14 cellular contexts compared by ENCODE assay signal in the genomic region with DNA sequence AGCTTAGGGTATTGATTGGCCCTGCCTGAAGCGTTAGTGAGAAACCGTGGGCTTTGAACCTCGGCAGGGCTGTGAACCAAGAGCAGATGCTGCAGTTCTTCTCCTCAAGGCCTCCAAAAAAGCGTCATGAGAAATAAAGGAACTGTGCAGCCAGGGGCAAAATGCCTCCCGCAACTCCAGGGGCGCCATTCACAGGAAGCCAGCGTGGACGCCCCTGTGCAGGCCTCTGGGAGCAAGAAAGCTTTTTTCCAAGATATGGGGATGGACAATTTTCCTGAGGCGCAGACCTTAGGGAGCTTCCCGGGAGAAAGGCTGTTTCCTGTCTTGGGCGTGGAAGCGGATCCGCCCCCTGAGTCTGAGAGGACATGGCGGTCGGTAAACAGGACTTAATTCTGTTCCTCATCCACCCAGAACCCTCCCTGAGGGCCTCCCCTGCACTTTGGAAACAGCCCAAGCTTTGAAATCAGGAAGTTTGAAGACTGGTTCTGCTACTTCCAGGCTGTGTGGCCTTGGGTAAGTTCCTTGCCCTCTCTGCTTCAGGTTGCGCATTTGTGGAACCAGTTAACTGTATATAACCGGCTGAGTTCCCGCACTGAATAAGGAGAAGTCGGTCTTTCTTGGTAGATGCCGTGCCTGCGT. TPM values are rescaled to one million over a fixed set of nuclear protein-coding genes. Genes with fewer than 3 reads are reported as not detected.
DNase-seq lines count a peak whose midpoint lies in the region; TF ChIP-seq lines count a peak whose summit lies in the region.
"Had no signal": no experiment of that assay in that cellular context is flagged by ENCODE, and none has a peak within 500 bp of the region (broad histone marks: within the 10 kb centered on the region; RNA-seq: fewer than 3 reads in every experiment).

No MANE protein-coding gene starts in this region.

- no peak for TF ChIP-seq POLR2A in suprapubic skin (IDR thresholded peaks at IDR 0.05)

- H3K4me1 ChIP-seq in BLaER1 (peaks cover 30% of the 10 kb centered on the region), suprapubic skin (peaks cover 35% of the 10 kb centered on the region)
- H3K4me1 ChIP-seq: body of pancreas had no signal

- no peak for TF ChIP-seq EP300 in suprapubic skin (IDR thresholded peaks at IDR 0.05)

- WGBS in suprapubic skin: 82% methylated on average over 14 of the region's 21 CpGs

- DNase-seq in MV-4-11 (lab: John Stamatoyannopoulos, UW) (peak; percentile 22), epithelial cell of prostate (ENCODE audit: low read depth, low spot score) (no peak), posterior vena cava (ENCODE audit: low spot score) (peak; percentile 67), SW 1271 (lab: John Stamatoyannopoulos, UW) (no peak), suprapubic skin (ENCODE audit: low spot score in 2 of 2) (no peak), GM10266 (ENCODE audit: extremely low spot score) (no peak)
- no peak for DNase-seq in activated naive CD4-positive, alpha-beta T cell treated with anti-CD3 and anti-CD28 coated beads, Interleukin-2, amount 50 U/mL, for 16 hours
- DNase-seq: activated CD4-positive, alpha-beta T cell treated with anti-CD3 and anti-CD28 coated beads, Interleukin-2, amount 10 ng/mL, durations not matched to agents 24 days and 14 days; body of pancreas; heart left ventricle; left lung; occipital lobe; stimulated activated CD8-positive, alpha-beta memory T cell treated with anti-CD3 and anti-CD28 coated beads, Interleukin-4, amount 100 ng/mL, for 48 hours had no signal

- intact Hi-C loops in posterior vena cava (cut with DNase I): no loop called here

- no peaks in the 10 kb centered on the region for H3K9me3 ChIP-seq in BLaER1
- no peaks in the 10 kb centered on the region for H3K9me3 ChIP-seq in suprapubic skin
- H3K9me3 ChIP-seq: body of pancreas, left lung had no signal

- no peaks in the 10 kb centered on the region for H4K20me1 ChIP-seq in BLaER1

- no peak overlapping the region for H3K9ac ChIP-seq in BLaER1

- H3K27me3 ChIP-seq in BLaER1 (no peaks in the 10 kb centered on the region), suprapubic skin (no peaks in the 10 kb centered on the region)
- H3K27me3 ChIP-seq: body of pancreas, heart left ventricle, left lung had no signal

- TF ChIP-seq CTCF in suprapubic skin (IDR thresholded peaks at IDR 0.05) (no peak), GM10266 (IDR thresholded peaks at IDR 0.05; ENCODE audit: control insufficient read depth, insufficient read depth, low read depth, missing control alignments) (no peak)

- H3K4me3 ChIP-seq in BLaER1 (no peak overlapping the region), suprapubic skin (no peak overlapping the region)
- H3K4me3 ChIP-seq: body of pancreas, left lung had no signal

- H3K27ac ChIP-seq in BLaER1 (no peak overlapping the region), epithelial cell of prostate (peak overlapping the region; percentile 67), suprapubic skin (no peak overlapping the region)
- H3K27ac ChIP-seq: body of pancreas, heart left ventricle, left lung had no signal

- no peaks in the 10 kb centered on the region for H3K36me3 ChIP-seq in BLaER1
- no peaks in the 10 kb centered on the region for H3K36me3 ChIP-seq in suprapubic skin
- H3K36me3 ChIP-seq: heart left ventricle, left lung had no signal

- H3K4me2 ChIP-seq in BLaER1: peak overlapping the region; percentile 60

RNA-seq across cellular contexts. Expression of a gene that starts 29.6 kb away (rescaled TPM):
- 10 to 100 TPM in 1 of 2 donors, 1 to 10 TPM in 1; 9.3 to 10.8 TPM for total RNA-seq in posterior vena cava
- total RNA-seq in suprapubic skin: 10 to 100 TPM; 24.9 to 42.2 (median 38.0) TPM

Comparison
In these comparisons a context has a peak if more than half of its experiments do, and no peak if none do; other contexts are left out.
1. DNase-seq: peak in MV-4-11 (single experiment) and posterior vena cava (single experiment); none in epithelial cell of prostate (single experiment), SW 1271 (0 of 2), suprapubic skin (0 of 2), GM10266 (single experiment) and activated naive CD4-positive, alpha-beta T cell treated with anti-CD3 and anti-CD28 coated beads, Interleukin-2, amount 50 U/mL, for 16 hours (single experiment).